Comparison of ENCODE assay signal across 18 cellular contexts in the genomic region with DNA sequence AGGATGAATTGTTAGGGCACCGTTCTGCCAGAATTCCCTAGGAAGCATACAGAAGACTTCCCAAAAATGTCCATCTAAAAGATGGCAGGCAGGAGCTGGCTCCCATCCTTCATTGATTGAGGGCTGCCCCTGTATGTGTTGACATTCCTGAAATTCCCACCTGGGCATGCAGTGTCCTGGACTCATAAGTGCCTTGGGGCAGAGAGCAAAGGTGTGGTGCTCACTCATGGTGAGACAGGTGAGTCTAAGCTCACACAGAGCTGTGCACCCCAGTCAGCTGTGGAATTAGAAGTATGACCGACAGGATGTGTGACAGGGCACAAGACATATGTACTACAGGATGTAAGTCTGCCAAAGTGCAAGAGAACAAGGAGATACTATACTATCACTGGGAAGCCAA.
DNase-seq lines count a peak whose midpoint lies in the region; ATAC-seq and TF ChIP-seq lines count a peak whose summit lies in the region.
"Had no signal": no experiment of that assay in that cellular context is flagged by ENCODE, and none has a peak within 500 bp of the region (broad histone marks: within the 10 kb centered on the region; RNA-seq: fewer than 3 reads in every experiment).

No MANE protein-coding gene starts in this region.

- H4K8ac ChIP-seq in trophoblast cell (ENCODE audit: low read depth, low read length), result no peak overlapping the region

- H3K4me1 ChIP-seq in RWPE2 (ENCODE audit: insufficient read depth, poor library complexity, severe bottlenecking), result no peaks in the 10 kb centered on the region
- peaks cover 0 to 5% of the 10 kb centered on the region in 2 experiments for H3K4me1 ChIP-seq in trophoblast cell (ENCODE audit: control insufficient read depth in 1 of 2, insufficient read depth in 2 of 2, low read length in 2 of 2)
- H3K4me1 ChIP-seq: A549, BE2C had no signal

- no peak overlapping the region for H4K12ac ChIP-seq in trophoblast cell (ENCODE audit: low read depth, low read length)

- CTCF ChIA-PET in HEK293T (lab: Yijun Ruan, JAX), result no interaction called here

- H3K18ac ChIP-seq in trophoblast cell (ENCODE audit: low read length), result no peak overlapping the region

- no peaks in the 10 kb centered on the region for H3K79me1 ChIP-seq in trophoblast cell (ENCODE audit: low read length)

- no peak overlapping the region for H3K27ac ChIP-seq in RWPE2 (ENCODE audit: poor library complexity, severe bottlenecking)
- no peak overlapping the region for H3K27ac ChIP-seq in trophoblast cell (ENCODE audit: low read depth, low read length)
- no peak overlapping the region for H3K27ac ChIP-seq in substantia nigra (ENCODE audit: low read depth, low read length, poor library complexity, severe bottlenecking)
- H3K27ac ChIP-seq: A549, C4-2B had no signal

- H3K4me1 Mint-ChIP-seq in T-helper 2 cell treated with Interferon-gamma antibody and Interleukin-4, amounts not matched to agents 5 μg/mL and 100 μg/mL, for 36 hours (ENCODE audit: low read depth), result no peaks in the 10 kb centered on the region
- H3K4me1 Mint-ChIP-seq: CD4-positive, alpha-beta memory T cell had no signal

- no peak overlapping the region for H2BK12ac ChIP-seq in trophoblast cell (ENCODE audit: low read length)

- DNase-seq in HEK293T (ENCODE audit: extremely low spot score) (peak; percentile 2), RWPE2 (ENCODE audit: low spot score) (no peak), trophoblast cell (peak; percentile 8 to 37), substantia nigra (lab: John Stamatoyannopoulos, UW) (no peak)
- DNase-seq in T-helper 2 cell treated with Interferon-gamma antibody and Interleukin-4, amounts not matched to agents 5 μg/mL and 100 μg/mL, for 36 hours (ENCODE audit: low spot score), result no peak
- no peak for DNase-seq in stimulated activated CD4-positive, alpha-beta T cell treated with anti-CD3 and anti-CD28 coated beads, Interleukin-1b, Interleukin-23, amount 100 ng/mL, for 48 hours
- DNase-seq: BE2C; CD4-positive, alpha-beta memory T cell; DMS153; DMS79 treated with DMSO at 0.1 percent for 48 hours; EL; GDM1; GOT3; H9 had no signal

- H3K27me3 Mint-ChIP-seq in T-helper 2 cell treated with Interferon-gamma antibody and Interleukin-4, amounts not matched to agents 5 μg/mL and 100 μg/mL, for 36 hours (ENCODE audit: low read depth), result no peaks in the 10 kb centered on the region

- ATAC-seq in RWPE2 (ENCODE audit: low read depth) (peak; percentile 61), esophagus mucosa (peak; percentile 37)
- ATAC-seq: A549, HepG2 had no signal

- H3K4ac ChIP-seq in trophoblast cell (ENCODE audit: low read depth, low read length), result no peak overlapping the region

- POLR2A ChIA-PET in HEK293T (lab: Yijun Ruan, JAX), result no interaction called here

- no peak overlapping the region for H3K4me2 ChIP-seq in trophoblast cell (ENCODE audit: low read length)
- H3K4me2 ChIP-seq: A549 had no signal

- H3K9me3 Mint-ChIP-seq in T-helper 2 cell treated with Interferon-gamma antibody and Interleukin-4, amounts not matched to agents 5 μg/mL and 100 μg/mL, for 36 hours, result no peaks in the 10 kb centered on the region

- H3K23ac ChIP-seq in trophoblast cell (ENCODE audit: low read length), result no peak overlapping the region

- no CpG with 5 or more reads among the region's 2 CpGs for WGBS in trophoblast cell (ENCODE audit: extremely low coverage, insufficient coverage, insufficient read length)

- H3K9me3 ChIP-seq in RWPE2 (ENCODE audit: severe bottlenecking), result no peaks in the 10 kb centered on the region
- no peaks in the 10 kb centered on the region for H3K9me3 ChIP-seq in trophoblast cell (ENCODE audit: insufficient read depth, low read depth, low read length)
- H3K9me3 ChIP-seq: A549, BE2C had no signal

- no peaks in the 10 kb centered on the region for H3K79me2 ChIP-seq in trophoblast cell (ENCODE audit: control insufficient read depth, insufficient read depth, low read length, poor library complexity)

- H3K4me3 Mint-ChIP-seq in T-helper 2 cell treated with Interferon-gamma antibody and Interleukin-4, amounts not matched to agents 5 μg/mL and 100 μg/mL, for 36 hours, result no peak overlapping the region
- H3K4me3 Mint-ChIP-seq: CD4-positive, alpha-beta memory T cell; H9 had no signal

- H3K36me3 Mint-ChIP-seq in T-helper 2 cell treated with Interferon-gamma antibody and Interleukin-4, amounts not matched to agents 5 μg/mL and 100 μg/mL, for 36 hours (ENCODE audit: low read depth), result no peaks in the 10 kb centered on the region
- H3K36me3 Mint-ChIP-seq: CD4-positive, alpha-beta memory T cell had no signal

- TF ChIP-seq CTCF in RWPE2 (IDR thresholded peaks at IDR 0.05; ENCODE audit: poor library complexity, severe bottlenecking), result no peak

- H3K9ac ChIP-seq in trophoblast cell (ENCODE audit: low read length), result no peak overlapping the region

- H3K4me3 ChIP-seq in RWPE2 (ENCODE audit: severe bottlenecking) (no peak overlapping the region), trophoblast cell (ENCODE audit: low read depth, low read length) (no peak overlapping the region)
- H3K4me3 ChIP-seq: A549 had no signal

- no peaks in the 10 kb centered on the region for H3K27me3 ChIP-seq in RWPE2 (ENCODE audit: insufficient read depth, poor library complexity, severe bottlenecking)
- no peaks in the 10 kb centered on the region for H3K27me3 ChIP-seq in trophoblast cell (ENCODE audit: insufficient read depth, low read length)
- H3K27me3 ChIP-seq: BE2C had no signal

- no peak overlapping the region for H2BK120ac ChIP-seq in trophoblast cell (ENCODE audit: insufficient read depth, low read length, poor library complexity)

- H3K36me3 ChIP-seq in RWPE2 (ENCODE audit: low read depth), result no peaks in the 10 kb centered on the region
- H3K36me3 ChIP-seq in trophoblast cell (ENCODE audit: control insufficient read depth in 1 of 2, insufficient read depth in 2 of 2, low read length in 2 of 2), result no peaks in the 10 kb centered on the region
- H3K36me3 ChIP-seq: BE2C had no signal

- no peak overlapping the region for H2AK5ac ChIP-seq in trophoblast cell (ENCODE audit: low read length)

- H2BK5ac ChIP-seq in trophoblast cell (ENCODE audit: low read depth, low read length, poor library complexity), result no peak overlapping the region

- H4K91ac ChIP-seq in trophoblast cell (ENCODE audit: low read depth, low read length), result no peak overlapping the region

- H2AFZ ChIP-seq in trophoblast cell (ENCODE audit: insufficient read depth, low read length, poor library complexity), result no peak overlapping the region

- no peak overlapping the region for H3K27ac Mint-ChIP-seq in T-helper 2 cell treated with Interferon-gamma antibody and Interleukin-4, amounts not matched to agents 5 μg/mL and 100 μg/mL, for 36 hours
- H3K27ac Mint-ChIP-seq: CD4-positive, alpha-beta memory T cell; H9 had no signal

- no peak overlapping the region for H3K14ac ChIP-seq in trophoblast cell (ENCODE audit: low read length)

TF ChIP-seq in HEK293T, 16 proteins besides CTCF, POLR2A, EP300 and RAD21:
- no peak for TF ChIP-seq L3MBTL2 (conservative IDR thresholded peaks at IDR 0.05)
- TF ChIP-seq ELF4 (IDR thresholded peaks at IDR 0.05), result no peak
- TF ChIP-seq SP1 (IDR thresholded peaks at IDR 0.05), result no peak
- TF ChIP-seq FOXK2 (IDR thresholded peaks at IDR 0.05), result no peak
- TF ChIP-seq LEF1 (IDR thresholded peaks at IDR 0.05; ENCODE audit: borderline replicate concordance), result no peak
- no peak for TF ChIP-seq FOXM1 (IDR thresholded peaks at IDR 0.05; ENCODE audit: borderline replicate concordance)
- TF ChIP-seq HDGF (IDR thresholded peaks at IDR 0.05; ENCODE audit: borderline replicate concordance), result no peak
- TF ChIP-seq NFRKB (IDR thresholded peaks at IDR 0.05), result no peak
- TF ChIP-seq TARDBP (IDR thresholded peaks at IDR 0.05), result no peak
- TF ChIP-seq ZNF384 (IDR thresholded peaks at IDR 0.05), result no peak
- TF ChIP-seq CTBP1 (IDR thresholded peaks at IDR 0.05; ENCODE audit: borderline replicate concordance), result no peak

Comparison
In these comparisons a context has a peak if more than half of its experiments do, and no peak if none do; other contexts are left out.
1. DNase-seq: peak in HEK293T (single experiment) and trophoblast cell (2 of 2); none in RWPE2 (single experiment), substantia nigra (0 of 49), T-helper 2 cell treated with Interferon-gamma antibody and Interleukin-4, amounts not matched to agents 5 μg/mL and 100 μg/mL, for 36 hours (single experiment) and stimulated activated CD4-positive, alpha-beta T cell treated with anti-CD3 and anti-CD28 coated beads, Interleukin-1b, Interleukin-23, amount 100 ng/mL, for 48 hours (single experiment).